ENCODE assay signal across 10 cellular contexts in genomic region chr22:32476286-32476685, GRCh38. TPM values are rescaled to one million over a fixed set of nuclear protein-coding genes. Genes with fewer than 3 reads are reported as not detected.
A peak's percentile ranks its signal among the peaks of the same experiment; 100 is the strongest.
DNase-seq lines count a peak whose midpoint lies in the region; ATAC-seq and TF ChIP-seq lines count a peak whose summit lies in the region.
"Had no signal": no experiment of that assay in that cellular context is flagged by ENCODE, and none has a peak within 500 bp of the region (broad histone marks: within the 10 kb centered on the region; RNA-seq: fewer than 3 reads in every experiment).

No MANE protein-coding gene starts in this region.

- DNase-seq in GM12865 (ENCODE audit: low read depth) (peak; percentile 47), fibroblast of mammary gland (ENCODE audit: low read depth) (no peak), sigmoid colon (no peak), hepatic stellate cell (ENCODE audit: low spot score) (no peak)
- DNase-seq: activated CD4-positive, alpha-beta T cell treated with anti-CD3 and anti-CD28 coated beads for 1 hour; stimulated activated CD4-positive, alpha-beta T cell treated with anti-CD3 and anti-CD28 coated beads, Interleukin-4, amount 100 ng/mL, for 1 hour had no signal

- 5 to 8% methylated on average over 4 of the region's 4 CpGs for WGBS in sigmoid colon, 2 donors

- no peak for TF ChIP-seq POLR2A in sigmoid colon (IDR thresholded peaks at IDR 0.05)
- TF ChIP-seq POLR2A in GM18505 (IDR thresholded peaks at IDR 0.05; ENCODE audit: borderline replicate concordance, extremely low read depth, insufficient read depth, insufficient read length): no peak

- intact Hi-C loops in sigmoid colon (cut with DNase I): loop anchor here (5.0 to 10.0 kb wide), 3 partner anchors 326 to 981 kb away; partner anchors contain the start of genes SFI1, TIMP3 and YWHAH

- no peak for TF ChIP-seq CTCF in GM12865 (IDR thresholded peaks at IDR 0.05; ENCODE audit: insufficient read depth, low read depth, low read length, missing control alignments)
- no peak for TF ChIP-seq CTCF in SU-DHL-6 (IDR thresholded peaks at IDR 0.05; ENCODE audit: insufficient read depth, low read length, poor library complexity, severe bottlenecking)
- TF ChIP-seq CTCF in fibroblast of mammary gland (conservative IDR thresholded peaks at IDR 0.05; ENCODE audit: control insufficient read depth, insufficient read depth, low read depth, low read length): no peak
- no peak for TF ChIP-seq CTCF in sigmoid colon (IDR thresholded peaks at IDR 0.05)

- H3K27me3 ChIP-seq in SU-DHL-6 (ENCODE audit: low read length) (no peaks in the 10 kb centered on the region), sigmoid colon (no peaks in the 10 kb centered on the region)

- peak overlapping the region; percentile 81 for H3K9ac ChIP-seq in SU-DHL-6 (ENCODE audit: low read length)

- H3K9me2 ChIP-seq in SU-DHL-6 (replicated peaks; ENCODE audit: insufficient read depth, low read length): no peaks in the 10 kb centered on the region

- H3K79me2 ChIP-seq in SU-DHL-6 (ENCODE audit: insufficient read depth, low read length): peaks cover 64% of the 10 kb centered on the region

- H3K36me3 ChIP-seq in SU-DHL-6 (ENCODE audit: low read length) (0 out of 2 replicates have a peak, but pooled peaks cover 3% of the 10 kb centered on the region), sigmoid colon (no peaks in the 10 kb centered on the region)

- no peak overlapping the region for H2AFZ ChIP-seq in SU-DHL-6 (ENCODE audit: low read depth, low read length, severe bottlenecking)

- ATAC-seq in HG02623 (IDR thresholded peaks at IDR 0.05; ENCODE audit: unreplicated experiment) (no peak), GM18520 (IDR thresholded peaks at IDR 0.05; ENCODE audit: unreplicated experiment) (no peak), GM18505 (IDR thresholded peaks at IDR 0.05; ENCODE audit: unreplicated experiment) (no peak)

- peaks cover 24% of the 10 kb centered on the region for H4K20me1 ChIP-seq in SU-DHL-6 (ENCODE audit: low read depth, low read length)

- no peak for TF ChIP-seq EP300 in sigmoid colon (IDR thresholded peaks at IDR 0.05)

- H3K4me2 ChIP-seq in SU-DHL-6 (ENCODE audit: low read depth, low read length, poor library complexity, severe bottlenecking): peak overlapping the region; percentile 97

- H3K27ac ChIP-seq in SU-DHL-6 (ENCODE audit: low read depth, low read length) (no peak overlapping the region), sigmoid colon (peak overlapping the region; percentile 88 to 100 (median 100))

- H3K9me3 ChIP-seq in SU-DHL-6 (ENCODE audit: insufficient read depth, low read length): no peaks in the 10 kb centered on the region
- H3K9me3 ChIP-seq in sigmoid colon: no peaks in the 10 kb centered on the region

- H3F3A ChIP-seq in SU-DHL-6 (ENCODE audit: insufficient read depth): no peaks in the 10 kb centered on the region

- H3K4me1 ChIP-seq in sigmoid colon: peaks cover 0 to 36% (median 23%) of the 10 kb centered on the region in 4 donors

- H3K4me3 ChIP-seq in GM12865 (ENCODE audit: low read depth, low read length) (peak overlapping the region; percentile 73), SU-DHL-6 (ENCODE audit: insufficient read depth, low read length, poor library complexity, severe bottlenecking) (peak overlapping the region; percentile 95), fibroblast of mammary gland (ENCODE audit: control insufficient read depth, low read depth, low read length) (peak overlapping the region; percentile 60), sigmoid colon (peak overlapping the region; percentile 66 to 99 (median 94))

RNA-seq across cellular contexts. Expression of gene FBXO7, which starts 1.7 kb away (rescaled TPM):
- total RNA-seq in sigmoid colon: 10 to 100 TPM; 69.0 to 83.6 (median 81.9) TPM
- polyA plus RNA-seq in sigmoid colon: 10 to 100 TPM; 60.6 to 79.8 (median 73.9) TPM

RNA-seq across cellular contexts. Expression of gene BPIFC, which starts 12.0 kb away (rescaled TPM):
- total RNA-seq in sigmoid colon: not detected
- polyA plus RNA-seq in sigmoid colon: not detected
